In genomic region chr3:71130516-71131384, GRCh38 we compare ENCODE assay signal across 8 cellular contexts.
DNase-seq lines count a peak whose midpoint lies in the region; ATAC-seq, FAIRE-seq and TF ChIP-seq lines count a peak whose summit lies in the region.

No MANE protein-coding gene starts in this region.

- POLR2A ChIA-PET in Caco-2 (lab: Charles Lee): interaction anchor here (0.6 to 1.4 kb wide), 6 partner anchors 10 to 180 kb away, joined by 3 to 7 read pairs (median 4); no protein-coding TSS in a partner anchor

- H3K36me3 ChIP-seq in Caco-2 (ENCODE audit: control insufficient read depth, insufficient read depth, low read length) (no peaks in the 10 kb centered on the region; the same call in 1 of the 2 replicates), lower lobe of right lung (no peaks in the 10 kb centered on the region)

- intact Hi-C loops in Caco-2 (cut with micrococcal nuclease; ENCODE audit: unreplicated experiment) (loop anchor here (1.0 to 2.0 kb wide), 9 partner anchors 10 to 174 kb away; no protein-coding TSS in a partner anchor), dorsolateral prefrontal cortex (cut with DNase I) (loop anchor here (5.0 kb wide), 3 partner anchors 68 to 457 kb away; partner anchors contain the start of gene FOXP1 (in 1 of the 2)), lower lobe of right lung (cut with DNase I) (no loop called here)

- H3K4me3 ChIP-seq in Caco-2 (ENCODE audit: low read depth, low read length) (peak overlapping the region; percentile 50), dorsolateral prefrontal cortex (peak overlapping the region; percentile 30 to 75 (median 60)), lower lobe of right lung (peak overlapping the region; percentile 56)

- no peaks in the 10 kb centered on the region for H3K9me3 ChIP-seq in Caco-2
- H3K9me3 ChIP-seq in lower lobe of right lung: no peaks in the 10 kb centered on the region

- no peak for TF ChIP-seq POLR2A in H54 (IDR thresholded peaks at IDR 0.05; ENCODE audit: low read depth, low read length)

- no TSS peak for BruUV-seq in Caco-2 (replicated peaks; lab: Mats Ljungman, UMichigan)

- no peak for TF ChIP-seq CTCF in Caco-2 (IDR thresholded peaks at IDR 0.05; ENCODE audit: insufficient read depth in 1 of 2, low read depth in 1 of 2, low read length in 1 of 2, severe bottlenecking in 1 of 2, unreplicated experiment in 1 of 2)
- peak in 1 of 56 donors; percentile 10 for TF ChIP-seq CTCF in dorsolateral prefrontal cortex (IDR thresholded peaks at IDR 0.05 in 54 of 56, conservative IDR thresholded peaks at IDR 0.05 in 2 of 56; ENCODE audit: low read depth in 1 of 56, partially characterized antibody in 56 of 56)
- TF ChIP-seq CTCF in lower lobe of right lung (IDR thresholded peaks at IDR 0.05): no peak

- no peaks in the 10 kb centered on the region for H3K9me3 Mint-ChIP-seq in Caco-2 (ENCODE audit: unreplicated experiment)

- H3K27ac Mint-ChIP-seq in Caco-2 (ENCODE audit: unreplicated experiment): peak overlapping the region; percentile 83

- H3K27me3 Mint-ChIP-seq in Caco-2 (ENCODE audit: insufficient read depth, unreplicated experiment): no peaks in the 10 kb centered on the region

- FAIRE-seq in H54 (lab: Jason Lieb, UNC): peak; percentile 70

- ATAC-seq in lower lobe of right lung (peak; percentile 90 to 91), HG03025 (IDR thresholded peaks at IDR 0.05; ENCODE audit: low FRiP score, unreplicated experiment) (no peak)

- CTCF ChIA-PET in Caco-2 (lab: Charles Lee): interaction anchor here (0.6 kb wide), 1 partner anchor 45 kb away, joined by 4 read pairs; no protein-coding TSS in a partner anchor

- DNase-seq in Caco-2 (peak in 1 of 2 experiments; percentile 56), H54 (ENCODE audit: insufficient read length, low spot score) (peak; percentile 15), NCI-H2107 (lab: John Stamatoyannopoulos, UW) (peak; percentile 10), dorsolateral prefrontal cortex (peak in 7 of 10 donors; percentile 22 to 66 (median 49)), lower lobe of right lung (peak; percentile 77)
- DNase-seq in activated CD4-positive, alpha-beta T cell treated with anti-CD3 and anti-CD28 coated beads, Interleukin-2, amount 50 U/mL, for 1 hour: peak; percentile 71
- peak; percentile 62 for DNase-seq in stimulated activated CD8-positive, alpha-beta memory T cell treated with anti-CD3 and anti-CD28 coated beads, Interleukin-12 subunit alpha, Interleukin-12 subunit beta, amount 100 ng/mL, for 1 hour (ENCODE audit: low read depth)

- H3K27me3 ChIP-seq in Caco-2 (replicated peaks; ENCODE audit: control insufficient read depth, insufficient read depth, low read length): no peaks in the 10 kb centered on the region
- no peaks in the 10 kb centered on the region for H3K27me3 ChIP-seq in dorsolateral prefrontal cortex
- H3K27me3 ChIP-seq in lower lobe of right lung (ENCODE audit: low read depth): no peaks in the 10 kb centered on the region

- peaks cover 37% of the 10 kb centered on the region for H3K4me1 Mint-ChIP-seq in Caco-2 (ENCODE audit: low read depth, unreplicated experiment)

- peaks cover 8% of the 10 kb centered on the region for H3K36me3 Mint-ChIP-seq in Caco-2 (ENCODE audit: insufficient read depth, unreplicated experiment)

- peaks cover 66% of the 10 kb centered on the region for H3K4me1 ChIP-seq in Caco-2
- H3K4me1 ChIP-seq in lower lobe of right lung: peaks cover 77% of the 10 kb centered on the region

- H3K27ac ChIP-seq in dorsolateral prefrontal cortex (peak overlapping the region in 58 of 59 donors; percentile 22 to 93 (median 82)), lower lobe of right lung (peak overlapping the region; percentile 88)

- peak overlapping the region; percentile 94 for H3K4me3 Mint-ChIP-seq in Caco-2 (ENCODE audit: unreplicated experiment)
